ENCODE assay signal across 30 cellular contexts in the genomic region with DNA sequence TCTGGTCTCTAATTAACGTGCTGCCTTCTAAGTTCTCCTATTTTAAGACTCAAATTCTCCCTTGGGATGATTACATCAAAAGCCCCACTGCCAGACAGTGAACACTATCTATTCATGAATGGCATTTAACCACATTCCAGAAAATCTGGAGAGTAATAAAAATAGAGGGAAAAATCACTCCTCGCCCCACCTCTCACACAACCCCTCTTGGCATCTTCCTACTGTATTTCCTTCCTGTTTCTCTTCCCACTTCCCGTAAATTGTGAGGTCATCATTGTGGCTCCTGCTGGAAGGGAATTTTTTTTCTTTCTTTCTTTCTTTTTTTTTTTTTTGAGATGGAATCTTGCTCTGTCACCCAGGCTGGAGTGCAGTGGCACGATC. TPM values are rescaled to one million over a fixed set of nuclear protein-coding genes. Genes with fewer than 3 reads are reported as not detected.
DNase-seq lines count a peak whose midpoint lies in the region; ATAC-seq and TF ChIP-seq lines count a peak whose summit lies in the region.
"Had no signal": no experiment of that assay in that cellular context is flagged by ENCODE, and none has a peak within 500 bp of the region (broad histone marks: within the 10 kb centered on the region; RNA-seq: fewer than 3 reads in every experiment).

No MANE protein-coding gene starts in this region.

- no peak for TF ChIP-seq RAD21 in SK-N-SH (IDR thresholded peaks at IDR 0.05; ENCODE audit: low read length)

- POLR2A ChIA-PET in SK-N-SH (lab: Yijun Ruan, JAX) = no interaction called here

- H3K9me2 ChIP-seq in SK-N-SH = no peaks in the 10 kb centered on the region

- no peaks in the 10 kb centered on the region for H3K27me3 ChIP-seq in SK-N-SH (ENCODE audit: insufficient read depth)
- no peaks in the 10 kb centered on the region for H3K27me3 ChIP-seq in suprapubic skin
- H3K27me3 ChIP-seq: dorsolateral prefrontal cortex, gastrocnemius medialis, tibial nerve had no signal

- H3K4me3 ChIP-seq in SK-N-SH (ENCODE audit: low read depth in 2 of 2, low read length in 1 of 2) = no peak overlapping the region
- H3K4me3 ChIP-seq in fibroblast of pulmonary artery (replicated peaks; ENCODE audit: low read depth, low read length) = no peak overlapping the region
- no peak overlapping the region for H3K4me3 ChIP-seq in suprapubic skin
- H3K4me3 ChIP-seq: dorsolateral prefrontal cortex, gastrocnemius medialis, mucosa of descending colon, psoas muscle, tibial nerve had no signal

- TF ChIP-seq EP300 in SK-N-SH (IDR thresholded peaks at IDR 0.05; ENCODE audit: borderline replicate concordance in 1 of 2, low read depth in 1 of 2, low read length in 1 of 2) (no peak), suprapubic skin (IDR thresholded peaks at IDR 0.05) (no peak)

- no peaks in the 10 kb centered on the region for H3F3A ChIP-seq in SK-N-SH (replicated peaks; ENCODE audit: insufficient read depth)

- no peak overlapping the region for H2AFZ ChIP-seq in SK-N-SH (ENCODE audit: low read depth)

- H3K27ac ChIP-seq in SK-N-SH (ENCODE audit: low read depth in 2 of 2, low read length in 1 of 2) (no peak overlapping the region), suprapubic skin (no peak overlapping the region)
- H3K27ac ChIP-seq: 22Rv1, C4-2B, dorsolateral prefrontal cortex, gastrocnemius medialis, psoas muscle, tibial nerve had no signal

- WGBS in SK-N-SH (ENCODE audit: low lambda C conversion rate) = 62% methylated on average over 4 of the region's 4 CpGs
- WGBS in suprapubic skin = 42% methylated on average over 4 of the region's 4 CpGs

- H3K36me3 Mint-ChIP-seq in stimulated activated memory B cell treated with anti-CD40 and anti-IgM and Interleukin-4, amounts not matched to agents 10 μg/mL and 1 μg/mL and 100 μg/mL, for 72 hours = no peaks in the 10 kb centered on the region
- H3K36me3 Mint-ChIP-seq: activated naive CD4-positive, alpha-beta T cell treated with anti-CD3 and anti-CD28 coated beads, Interleukin-2, amount 50 U/mL, for 24 hours had no signal

- no peaks in the 10 kb centered on the region for H3K27me3 Mint-ChIP-seq in stimulated activated memory B cell treated with anti-CD40 and anti-IgM and Interleukin-4, amounts not matched to agents 10 μg/mL and 1 μg/mL and 100 μg/mL, for 72 hours
- H3K27me3 Mint-ChIP-seq: activated naive CD4-positive, alpha-beta T cell treated with anti-CD3 and anti-CD28 coated beads, Interleukin-2, amount 50 U/mL, for 24 hours; central memory CD8-positive, alpha-beta T cell had no signal

- H3K4me1 ChIP-seq in SK-N-SH (ENCODE audit: control insufficient read depth in 1 of 2, insufficient read depth in 2 of 2, low read depth in 1 of 2, low read length in 1 of 2) = no peaks in the 10 kb centered on the region
- H3K4me1 ChIP-seq in suprapubic skin = peaks cover 7% of the 10 kb centered on the region
- H3K4me1 ChIP-seq: psoas muscle had no signal

- H3K27ac Mint-ChIP-seq in stimulated activated memory B cell treated with anti-CD40 and anti-IgM and Interleukin-4, amounts not matched to agents 10 μg/mL and 1 μg/mL and 100 μg/mL, for 72 hours = peak overlapping the region; percentile 31
- H3K27ac Mint-ChIP-seq: activated CD8-positive, alpha-beta T cell treated with anti-CD3 and anti-CD28 coated beads, Interleukin-2, amount 10 ng/mL, durations not matched to agents 7 days and 5 days; activated naive CD4-positive, alpha-beta T cell treated with anti-CD3 and anti-CD28 coated beads, Interleukin-2, amount 50 U/mL, for 24 hours; activated T-cell treated with anti-CD3 and anti-CD28 coated beads, Interleukin-2, amount 50 U/mL, for 72 hours had no signal

- no peaks in the 10 kb centered on the region for H3K9me3 ChIP-seq in SK-N-SH
- H3K9me3 ChIP-seq in suprapubic skin = no peaks in the 10 kb centered on the region
- H3K9me3 ChIP-seq: gastrocnemius medialis, mucosa of descending colon, psoas muscle, tibial nerve had no signal

- no peaks in the 10 kb centered on the region for H4K20me1 ChIP-seq in SK-N-SH (ENCODE audit: insufficient read depth)

- no peaks in the 10 kb centered on the region for H3K79me2 ChIP-seq in SK-N-SH (ENCODE audit: insufficient read depth)

- peaks cover 71% of the 10 kb centered on the region for H3K4me1 Mint-ChIP-seq in stimulated activated memory B cell treated with anti-CD40 and anti-IgM and Interleukin-4, amounts not matched to agents 10 μg/mL and 1 μg/mL and 100 μg/mL, for 72 hours

- in situ Hi-C loops in SK-MEL-5 (cut with HindIII; ENCODE audit: low pct_unique_long_range_greater_than_20kb, low sequenced_read_pairs) = no loop called here

- DNase-seq in SK-N-SH = no peak
- DNase-seq in SK-MEL-5 (ENCODE audit: low read depth, low spot score) = peak; percentile 37
- peak; percentile 43 for DNase-seq in fibroblast of pulmonary artery (ENCODE audit: low read depth)
- DNase-seq in suprapubic skin (ENCODE audit: low spot score in 2 of 2) = no peak
- no peak for DNase-seq in CD1c-positive myeloid dendritic cell (ENCODE audit: extremely low spot score)
- DNase-seq in NCI-H2029 treated with DMSO at 0.1 percent for 48 hours (lab: John Stamatoyannopoulos, UW) = no peak
- DNase-seq: activated CD4-positive, CD25-positive, alpha-beta regulatory T cell treated with anti-CD3 and anti-CD28 coated beads, Interleukin-2, amount 50 U/mL, for 72 hours; activated CD8-positive, alpha-beta T cell treated with anti-CD3 and anti-CD28 coated beads, Interleukin-2, amount 10 ng/mL, durations not matched to agents 7 days and 5 days; activated T-cell treated with anti-CD3 and anti-CD28 coated beads, Interleukin-2, amount 50 U/mL, for 72 hours; anterior cingulate cortex; DMS 273 treated with DMSO at 0.1 percent for 48 hours; dorsolateral prefrontal cortex; gastrocnemius medialis; GF-D8; KG1; mucosa of descending colon; NCI-H2227 treated with DMSO at 0.1 percent for 48 hours; NCI-H82; stimulated activated CD4-positive, alpha-beta T cell treated with anti-CD3 and anti-CD28 coated beads, Interleukin-2, amount 100 ng/mL, for 48 hours; stimulated activated naive CD4-positive, alpha-beta T cell treated with Interleukin-2 at 50 U/mL for 16 hours; SW 1271 had no signal

- TF ChIP-seq POLR2A in suprapubic skin (IDR thresholded peaks at IDR 0.05) = no peak

- H3K4me2 ChIP-seq in SK-N-SH = no peak overlapping the region

- ATAC-seq in SK-N-SH treated with all-trans-retinoic acid at 6 μM for 48 hours = no peak
- no peak for ATAC-seq in stimulated activated memory B cell treated with anti-CD40 and anti-IgM and Interleukin-4, amounts not matched to agents 10 μg/mL and 1 μg/mL and 100 μg/mL, for 72 hours
- ATAC-seq: activated CD8-positive, alpha-beta T cell treated with anti-CD3 and anti-CD28 coated beads, Interleukin-2, amount 10 ng/mL, durations not matched to agents 7 days and 5 days; activated T-cell treated with anti-CD3 and anti-CD28 coated beads, Interleukin-2, amount 50 U/mL, for 72 hours; gastrocnemius medialis; HCT116; mucosa of descending colon; psoas muscle had no signal

- H3K4me3 Mint-ChIP-seq in stimulated activated memory B cell treated with anti-CD40 and anti-IgM and Interleukin-4, amounts not matched to agents 10 μg/mL and 1 μg/mL and 100 μg/mL, for 72 hours = no peak overlapping the region
- H3K4me3 Mint-ChIP-seq: activated CD8-positive, alpha-beta T cell treated with anti-CD3 and anti-CD28 coated beads, Interleukin-2, amount 10 ng/mL, durations not matched to agents 7 days and 5 days; activated naive CD4-positive, alpha-beta T cell treated with anti-CD3 and anti-CD28 coated beads, Interleukin-2, amount 50 U/mL, for 24 hours; activated T-cell treated with anti-CD3 and anti-CD28 coated beads, Interleukin-2, amount 50 U/mL, for 72 hours; central memory CD8-positive, alpha-beta T cell had no signal

- CTCF ChIA-PET in SK-N-SH (lab: Yijun Ruan, JAX) = interaction anchor here (2.5 kb wide), 1 partner anchor 30 kb away, joined by 12 read pairs; no protein-coding TSS in a partner anchor

- no peaks in the 10 kb centered on the region for H3K36me3 ChIP-seq in SK-N-SH (replicated peaks in 1 of 2; ENCODE audit: control insufficient read depth in 1 of 2, insufficient read depth in 2 of 2, low read length in 1 of 2)
- H3K36me3 ChIP-seq in suprapubic skin = no peaks in the 10 kb centered on the region
- H3K36me3 ChIP-seq: gastrocnemius medialis, tibial nerve had no signal

- peaks cover 3% of the 10 kb centered on the region for H3K9me3 Mint-ChIP-seq in stimulated activated memory B cell treated with anti-CD40 and anti-IgM and Interleukin-4, amounts not matched to agents 10 μg/mL and 1 μg/mL and 100 μg/mL, for 72 hours
- H3K9me3 Mint-ChIP-seq: activated naive CD4-positive, alpha-beta T cell treated with anti-CD3 and anti-CD28 coated beads, Interleukin-2, amount 50 U/mL, for 24 hours; activated T-cell treated with anti-CD3 and anti-CD28 coated beads, Interleukin-2, amount 50 U/mL, for 72 hours; central memory CD8-positive, alpha-beta T cell had no signal

- no peak overlapping the region for H3K9ac ChIP-seq in SK-N-SH

- TF ChIP-seq CTCF in SK-N-SH (IDR thresholded peaks at IDR 0.05) (no peak), fibroblast of pulmonary artery (IDR thresholded peaks at IDR 0.05; ENCODE audit: low read length, missing control alignments) (no peak), suprapubic skin (IDR thresholded peaks at IDR 0.05) (no peak)

TF ChIP-seq in SK-N-SH treated with all-trans-retinoic acid at 6 μM for 48 hours, 23 proteins besides CTCF, POLR2A, EP300 and RAD21 (continues in another document):
- TF ChIP-seq BACH2 (CRISPR knock-in tag; IDR thresholded peaks at IDR 0.05; ENCODE audit: borderline replicate concordance) (no peak), CSDC2 (CRISPR knock-in tag; IDR thresholded peaks at IDR 0.05) (no peak), ESRRG (CRISPR knock-in tag; IDR thresholded peaks at IDR 0.05) (no peak), ISL1 (CRISPR knock-in tag; IDR thresholded peaks at IDR 0.05) (peak; percentile 30)

TF ChIP-seq in SK-N-SH, 30 proteins besides CTCF, POLR2A, EP300 and RAD21 (continues in another document):
- no peak for TF ChIP-seq ELF1 (IDR thresholded peaks at IDR 0.05)
- no peak for TF ChIP-seq NRF1 (IDR thresholded peaks at IDR 0.05; ENCODE audit: low read depth, low read length)
- no peak for TF ChIP-seq MEF2A (IDR thresholded peaks at IDR 0.05; ENCODE audit: borderline replicate concordance, low read depth)

RNA-seq across cellular contexts. Expression of a gene that starts 31.5 kb away (rescaled TPM):
- 0.10 and 0.12 TPM in 2 replicates for polyA plus RNA-seq in SK-N-SH (2012; rRNA removed)
- 0.01 TPM in 2 replicates for polyA plus RNA-seq in SK-N-SH (2012; cell fraction: cytosol; rRNA removed)
- polyA plus RNA-seq in SK-N-SH (2012; cell fraction: nucleus; rRNA removed) = 0.70 and 0.83 TPM in 2 replicates
- not detected in 2 replicates for total RNA-seq in SK-MEL-5 (2014; rRNA removed; shearing (Covaris generic))
- polyA plus RNA-seq in SK-MEL-5 (2015; cell fraction: cytosol; rRNA removed) = not detected in 2 replicates
- 0.11 TPM in 1 of 2 replicates, not detected in the other for polyA plus RNA-seq in SK-MEL-5 (2015; cell fraction: nucleus; rRNA removed)
- total RNA-seq in suprapubic skin = 1 to 10 TPM in 1 of 4 donors, under 1 TPM in 2, not detected in 1; 0.16 to 1.1 (median 0.17) TPM
- total RNA-seq: activated CD8-positive, alpha-beta T cell treated with anti-CD3 and anti-CD28 coated beads, Interleukin-2, amount 10 ng/mL, durations not matched to agents 7 days and 5 days had no signal

RNA-seq across cellular contexts. Expression of a gene that starts 50.6 kb away (rescaled TPM):
- polyA plus RNA-seq in SK-N-SH (2012; rRNA removed) = 747 and 824 TPM in 2 replicates
- polyA plus RNA-seq in SK-N-SH (2012; cell fraction: cytosol; rRNA removed) = 479 and 617 TPM in 2 replicates
- 431 and 582 TPM in 2 replicates for polyA plus RNA-seq in SK-N-SH (2012; cell fraction: nucleus; rRNA removed)
- 65.0 and 68.0 TPM in 2 replicates for total RNA-seq in SK-MEL-5 (2014; rRNA removed; shearing (Covaris generic))
- polyA plus RNA-seq in SK-MEL-5 (2015; cell fraction: cytosol; rRNA removed) = 182 and 191 TPM in 2 replicates
- polyA plus RNA-seq in SK-MEL-5 (2015; cell fraction: nucleus; rRNA removed) = 45.7 and 54.2 TPM in 2 replicates
- 100 to 1,000 TPM; 138 to 315 (median 207) TPM for total RNA-seq in suprapubic skin

Comparison
In these comparisons a context has a peak if more than half of its experiments do, and no peak if none do; other contexts are left out.
1. DNase-seq: peak in SK-MEL-5 (single experiment) and fibroblast of pulmonary artery (single experiment); none in SK-N-SH (single experiment), suprapubic skin (0 of 2), CD1c-positive myeloid dendritic cell (single experiment) and NCI-H2029 treated with DMSO at 0.1 percent for 48 hours (single experiment).